ENCODE assay signal across 10 cellular contexts in genomic region chr2:207617011-207617671, GRCh38. TPM values are rescaled to one million over a fixed set of nuclear protein-coding genes. Genes with fewer than 3 reads are reported as not detected.
DNase-seq lines count a peak whose midpoint lies in the region; ATAC-seq and TF ChIP-seq lines count a peak whose summit lies in the region.
"Had no signal": no experiment of that assay in that cellular context is flagged by ENCODE, and none has a peak within 500 bp of the region (broad histone marks: within the 10 kb centered on the region; RNA-seq: fewer than 3 reads in every experiment).

No MANE protein-coding gene starts in this region.

- no peak for ATAC-seq in GM21723 (IDR thresholded peaks at IDR 0.05; ENCODE audit: unreplicated experiment)

- H3K4me3 ChIP-seq in muscle layer of duodenum (ENCODE audit: low read depth in 1 of 2, low read length in 2 of 2) (no peak overlapping the region), BE2C (ENCODE audit: low read depth, low read length) (no peak overlapping the region)

- H3K9me3 ChIP-seq in muscle layer of duodenum (ENCODE audit: control insufficient read depth in 1 of 2, low read length in 2 of 2) (no peaks in the 10 kb centered on the region), BE2C (no peaks in the 10 kb centered on the region)

- H3K27ac ChIP-seq in muscle layer of duodenum (ENCODE audit: low read length), result peak overlapping the region; percentile 26

- H3K4me1 ChIP-seq in muscle layer of duodenum (ENCODE audit: control insufficient read depth in 1 of 2, insufficient read depth in 2 of 2, low read length in 2 of 2), result peaks cover 0 to 5% of the 10 kb centered on the region in 2 donors
- H3K4me1 ChIP-seq in BE2C, result 0 out of 2 replicates have a peak, but pooled peaks cover 2% of the 10 kb centered on the region

- no peak for TF ChIP-seq CTCF in BE2C (IDR thresholded peaks at IDR 0.05; ENCODE audit: low read depth, low read length)

- DNase-seq in AG08395 (ENCODE audit: low spot score) (peak; percentile 84), NCI-H460 (ENCODE audit: extremely low read depth, low read depth) (peak; percentile 59), epidermal melanocyte (ENCODE audit: insufficient read length, low spot score) (peak; percentile 70), NCI-H524 (lab: John Stamatoyannopoulos, UW) (no peak), BE2C (no peak)
- no peak for DNase-seq in activated CD4-positive, CD25-positive, alpha-beta regulatory T cell treated with anti-CD3 and anti-CD28 coated beads, Interleukin-2, amount 50 U/mL, for 72 hours
- DNase-seq: DMS79 treated with DMSO at 0.1 percent for 48 hours, Kasumi-1 had no signal

- peaks cover 3 to 11% of the 10 kb centered on the region in 2 donors for H3K36me3 ChIP-seq in muscle layer of duodenum (ENCODE audit: control insufficient read depth in 1 of 2, insufficient read depth in 2 of 2, low read length in 2 of 2)
- peaks cover 42% of the 10 kb centered on the region for H3K36me3 ChIP-seq in BE2C

- no peaks in the 10 kb centered on the region for H3K27me3 ChIP-seq in muscle layer of duodenum (ENCODE audit: low read depth, low read length)
- no peaks in the 10 kb centered on the region; the same call in 1 of the 2 replicates for H3K27me3 ChIP-seq in BE2C

RNA-seq across cellular contexts. Expression of gene METTL21A, which starts 8.1 kb away (rescaled TPM):
- total RNA-seq in NCI-H460 (2014; rRNA removed; shearing (Covaris generic)), result 130 and 136 TPM in 2 replicates
- 110 and 155 TPM in 2 replicates for polyA plus RNA-seq in NCI-H460 (2014; cell fraction: nucleus; rRNA removed)
- polyA plus RNA-seq in BE2C (2012; ENCODE audit: insufficient read depth, insufficient read length, low read depth), result 30.0 TPM

Comparison
In these comparisons a context has a peak if more than half of its experiments do, and no peak if none do; other contexts are left out.
1. DNase-seq: peak in AG08395 (single experiment), NCI-H460 (single experiment) and epidermal melanocyte (single experiment); none in NCI-H524 (0 of 2), activated CD4-positive, CD25-positive, alpha-beta regulatory T cell treated with anti-CD3 and anti-CD28 coated beads, Interleukin-2, amount 50 U/mL, for 72 hours (single experiment) and BE2C (single experiment).